Comparison of ENCODE assay signal across 8 cellular contexts in the genomic region with DNA sequence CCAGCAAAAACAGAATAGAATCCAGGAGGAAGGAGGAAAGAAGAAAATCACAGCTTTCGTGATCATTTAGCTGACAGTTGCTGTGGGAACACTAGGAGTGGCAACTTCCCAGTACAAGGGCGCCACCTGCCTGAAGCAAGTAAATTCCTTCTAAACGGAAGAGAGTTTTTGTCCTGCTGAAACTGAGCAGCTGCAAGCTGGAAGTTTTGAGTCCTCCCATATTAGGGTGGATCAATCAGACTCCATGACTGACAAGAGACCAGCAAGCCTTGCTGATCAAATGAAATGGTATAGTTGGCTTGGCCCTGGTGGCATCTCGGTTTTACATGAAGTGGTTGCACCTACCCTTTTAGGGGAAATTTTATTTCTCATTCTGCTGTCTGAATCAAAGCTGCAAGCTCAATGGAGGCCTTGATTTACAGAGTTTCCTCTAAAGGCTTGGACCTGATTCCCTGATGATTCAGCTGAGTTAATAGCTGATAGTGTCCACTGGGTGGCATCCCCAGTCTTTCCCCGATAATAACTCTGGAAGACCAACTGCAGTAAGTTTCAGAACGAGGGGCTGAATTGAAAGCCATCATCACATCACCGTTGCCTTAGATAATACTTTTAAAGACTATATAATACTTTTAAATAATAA.
DNase-seq lines count a peak whose midpoint lies in the region; ATAC-seq and TF ChIP-seq lines count a peak whose summit lies in the region.

No MANE protein-coding gene starts in this region.

- no peak for TF ChIP-seq POLR2A in body of pancreas (IDR thresholded peaks at IDR 0.05)

- peak; percentile 47 to 81 (median 76) for TF ChIP-seq CTCF in body of pancreas (IDR thresholded peaks at IDR 0.05)

- WGBS in body of pancreas, 2 donors = 10 to 18% methylated on average over 7 of the region's 7 CpGs

- H3K27ac ChIP-seq in body of pancreas = peak overlapping the region in 2 of 4 donors; percentile 13 to 40

- DNase-seq in stimulated activated CD4-positive, alpha-beta T cell treated with anti-CD3 and anti-CD28 coated beads, Interleukin-12 subunit alpha, Interleukin-12 subunit beta, amount 100 ng/mL, for 48 hours (ENCODE audit: low read depth in 2 of 3, low spot score in 1 of 3) = peak in 2 of 3 donors; percentile 5 to 8
- no peak for DNase-seq in stimulated activated CD4-positive, alpha-beta T cell treated with anti-CD3 and anti-CD28 coated beads, Interleukin-12 subunit alpha, Interleukin-12 subunit beta, amount 100 ng/mL, for 4 hours
- DNase-seq in NCI-H69 (lab: John Stamatoyannopoulos, UW) = peak; percentile 90
- DNase-seq in body of pancreas = peak; percentile 77 to 83 (median 79)
- DNase-seq in iPS DF 19.7 (ENCODE audit: low read depth, low spot score) = peak; percentile 67
- peak; percentile 46 for DNase-seq in skeletal muscle cell (ENCODE audit: low read depth)

- peaks cover 15% of the 10 kb centered on the region for H3K4me1 ChIP-seq in body of pancreas

- no peak overlapping the region for H3K4me3 ChIP-seq in body of pancreas
- H3K4me3 ChIP-seq in skeletal muscle cell (ENCODE audit: low read depth, low read length) = no peak overlapping the region

- ATAC-seq in HG03439 (IDR thresholded peaks at IDR 0.05; ENCODE audit: unreplicated experiment) (peak; percentile 69), body of pancreas (peak; percentile 88), HG03039 (IDR thresholded peaks at IDR 0.05; ENCODE audit: unreplicated experiment) (no peak)

- H3K9me3 ChIP-seq in body of pancreas = no peaks in the 10 kb centered on the region

- intact Hi-C loops in body of pancreas (cut with DNase I) = loop anchor here (5.0 kb wide), 1 partner anchor 768 kb away; no protein-coding TSS in a partner anchor

- no peaks in the 10 kb centered on the region for H3K36me3 ChIP-seq in body of pancreas (replicated peaks in 1 of 2; ENCODE audit: insufficient read depth in 1 of 2, low read depth in 2 of 2)

- H3K27me3 ChIP-seq in body of pancreas = no peaks in the 10 kb centered on the region
